Comparison of ENCODE assay signal across 21 cellular contexts in the genomic region with DNA sequence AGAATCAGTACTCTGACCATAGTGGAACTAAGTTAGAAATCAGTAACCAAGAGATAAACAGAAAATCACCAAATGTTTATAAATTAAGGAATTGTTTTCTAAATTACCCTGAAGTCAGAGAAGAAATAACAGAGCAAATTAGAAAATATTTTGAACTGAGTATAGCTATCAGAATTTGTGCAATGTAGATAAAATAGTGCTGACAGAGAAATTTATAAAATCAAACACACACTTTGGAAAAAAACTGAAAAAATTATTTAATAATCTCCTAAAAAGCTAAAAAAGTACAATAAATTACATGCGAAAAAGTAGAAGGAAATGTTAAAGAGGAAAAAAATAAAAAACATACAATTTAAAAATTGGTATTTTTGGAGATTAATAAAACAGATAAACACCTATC. TPM values are rescaled to one million over a fixed set of nuclear protein-coding genes. Genes with fewer than 3 reads are reported as not detected.
"Had no signal": no experiment of that assay in that cellular context is flagged by ENCODE, and none has a peak within 500 bp of the region (broad histone marks: within the 10 kb centered on the region; RNA-seq: fewer than 3 reads in every experiment).

No MANE protein-coding gene starts in this region.

- DNase-seq: Kasumi-1, MM.1S, NCI-H1092 treated with DMSO at 0.1 percent for 48 hours, NCI-H1436, NCI-H187, NCI-H2029, NCI-H2081 treated with DMSO at 0.1 percent for 48 hours, NCI-H2171, NCI-H226, NCI-H446, NCI-H510A, NCI-H524 treated with DMSO at 0.1 percent for 48 hours, NCI-H69, NCI-H774, SHP77 treated with DMSO at 0.1 percent for 48 hours, SJCRH30 had no signal

- ATAC-seq: Right ventricle myocardium inferior, SK-N-SH treated with all-trans-retinoic acid at 6 μM for 48 hours had no signal

- FAIRE-seq: HTR-8/SVneo had no signal

- H3K9ac ChIP-seq: KMS-11 had no signal

- H3K36me3 ChIP-seq: SJCRH30 had no signal

- H3K27ac ChIP-seq: HL-60, KMS-11, SJCRH30 had no signal

- H3K4me1 ChIP-seq: SJCRH30 had no signal

- H3K27me3 ChIP-seq: SJCRH30 had no signal

- H3K4me3 ChIP-seq: SJCRH30 had no signal

- H3K4me2 ChIP-seq: KMS-11 had no signal

- H3K9me3 ChIP-seq: SJCRH30 had no signal

RNA-seq across cellular contexts. Expression of gene PPP1R2B, which starts 37.1 kb away (rescaled TPM):
- total RNA-seq: Right ventricle myocardium inferior, SJCRH30 had no signal
